8 cellular contexts compared by ENCODE assay signal in the genomic region with DNA sequence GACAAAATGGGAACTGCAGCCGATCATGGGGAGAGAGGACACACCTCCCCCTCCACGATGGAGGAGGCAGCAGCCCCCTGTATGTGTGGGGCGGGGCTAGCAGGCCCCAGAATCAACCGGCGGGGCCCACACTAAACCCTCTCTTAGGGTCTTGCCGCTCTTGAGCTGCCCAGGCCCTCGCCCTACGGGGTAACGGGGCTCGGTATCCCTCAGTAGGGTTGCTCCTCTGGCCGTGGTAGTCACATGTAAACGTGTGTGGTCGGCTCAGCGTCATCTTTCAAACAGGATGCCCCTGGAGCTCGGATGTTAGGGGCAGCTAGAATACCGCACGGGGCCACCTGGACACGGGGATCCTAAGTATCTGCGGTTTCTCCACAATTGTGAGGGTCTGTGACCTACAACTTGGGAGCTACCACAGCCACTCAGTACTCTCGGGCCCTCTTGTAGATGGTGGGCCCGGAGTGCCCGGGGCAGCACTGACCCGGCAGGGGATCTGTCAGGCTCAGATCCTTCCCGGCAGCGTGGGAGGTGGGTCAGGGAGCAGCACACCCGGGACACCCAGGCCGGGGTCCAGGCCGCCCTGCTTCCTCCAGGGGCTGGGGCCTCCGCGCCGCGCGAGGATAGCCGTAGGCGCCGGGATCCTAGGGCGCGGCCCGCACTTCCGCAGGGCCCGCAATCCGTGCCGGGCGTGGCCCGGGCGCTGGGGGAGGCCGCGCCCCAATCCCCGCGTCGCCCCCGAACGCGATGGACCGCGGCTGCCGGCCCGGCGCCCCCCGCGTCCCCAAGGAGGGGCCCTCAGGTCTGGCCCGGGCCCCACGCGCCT. TPM values are rescaled to one million over a fixed set of nuclear protein-coding genes. Genes with fewer than 3 reads are reported as not detected.
DNase-seq lines count a peak whose midpoint lies in the region; ATAC-seq and TF ChIP-seq lines count a peak whose summit lies in the region.

No MANE protein-coding gene starts in this region.

- H3K36me3 ChIP-seq in heart left ventricle (peaks cover 0 to 37% (median 21%) of the 10 kb centered on the region in 9 donors), rectal smooth muscle tissue (ENCODE audit: control insufficient read depth, insufficient read depth, low read length) (peaks cover 11% of the 10 kb centered on the region)

- TF ChIP-seq CTCF in NB4 (IDR thresholded peaks at IDR 0.05; ENCODE audit: low read depth, low read length): no peak
- TF ChIP-seq CTCF in heart left ventricle (IDR thresholded peaks at IDR 0.05): no peak
- TF ChIP-seq CTCF in GM13976 (IDR thresholded peaks at IDR 0.05; ENCODE audit: borderline replicate concordance, control extremely low read depth, extremely low read depth, insufficient read depth, missing control alignments): no peak

- H3K27me3 ChIP-seq in heart left ventricle (no peaks in the 10 kb centered on the region), rectal smooth muscle tissue (ENCODE audit: control insufficient read depth, insufficient read depth, low read length) (no peaks in the 10 kb centered on the region)

- in situ Hi-C loops in GM13976 (cut with MboI; ENCODE audit: low sequenced_read_pairs, unreplicated experiment): no loop called here

- DNase-seq in COR-L47 (lab: John Stamatoyannopoulos, UW) (peak; percentile 25), NB4 (ENCODE audit: low read depth) (peak; percentile 58), heart left ventricle (peak in 3 of 5 donors; percentile 45 to 64 (median 51)), GM13976 (ENCODE audit: low spot score) (no peak), OCI-M2 (lab: John Stamatoyannopoulos, UW; ENCODE audit: unreplicated experiment) (no peak)
- DNase-seq in activated naive CD4-positive, alpha-beta T cell treated with anti-CD3 and anti-CD28 coated beads, Interleukin-2, amount 50 U/mL, for 16 hours: peak; percentile 45

- H3K27ac ChIP-seq in heart left ventricle (peak overlapping the region; percentile 92 to 100 (median 98)), rectal smooth muscle tissue (ENCODE audit: low read depth, low read length) (peak overlapping the region; percentile 80)

- ATAC-seq in GM21619 (IDR thresholded peaks at IDR 0.05; ENCODE audit: unreplicated experiment) (peak; percentile 12), heart left ventricle (peak in 3 of 4 donors; percentile 2 to 13 (median 5))

- 2 to 3% (median 3%) methylated on average over 47 to 64 of the region's 64 CpGs for WGBS in heart left ventricle, 4 donors

- TF ChIP-seq POLR2A in NB4 (IDR thresholded peaks at IDR 0.05; ENCODE audit: extremely low read depth, insufficient read length) (no peak), heart left ventricle (IDR thresholded peaks at IDR 0.05) (no peak)

- H3K4me1 ChIP-seq in heart left ventricle (peaks cover 4 to 64% (median 55%) of the 10 kb centered on the region in 12 donors), rectal smooth muscle tissue (ENCODE audit: control insufficient read depth, insufficient read depth, low read length) (peaks cover 12% of the 10 kb centered on the region)

- H3K4me3 ChIP-seq in NB4 (ENCODE audit: low read depth, low read length): peak overlapping the region; percentile 88
- peak overlapping the region; percentile 53 to 100 (median 95) for H3K4me3 ChIP-seq in heart left ventricle
- peak overlapping the region; percentile 61 for H3K4me3 ChIP-seq in rectal smooth muscle tissue (ENCODE audit: low read length)

- H3K9ac ChIP-seq in rectal smooth muscle tissue (ENCODE audit: low read length): peak overlapping the region; percentile 17

- intact Hi-C loops in heart left ventricle (cut with DNase I): loop anchor here in 1 of 10 donors (5.0 kb wide), 1 partner anchor 57 kb away; a partner anchor contains a TSS

- no peaks in the 10 kb centered on the region for H3K9me3 ChIP-seq in heart left ventricle

RNA-seq across cellular contexts. Expression of a gene that starts 0.8 kb away (rescaled TPM):
- total RNA-seq in heart left ventricle: 100 to 1,000 TPM in 6 of 9 donors, 10 to 100 TPM in 3; 81.4 to 268 (median 152) TPM
- 100 to 1,000 TPM in 1 of 2 donors, 10 to 100 TPM in 1; 81.7 to 296 TPM for polyA plus RNA-seq in heart left ventricle

RNA-seq across cellular contexts. Expression of a gene that starts 10.0 kb away (rescaled TPM):
- 100 to 1,000 TPM; 280 to 763 (median 374) TPM for total RNA-seq in heart left ventricle
- 100 to 1,000 TPM; 246 to 584 TPM for polyA plus RNA-seq in heart left ventricle

RNA-seq across cellular contexts. Expression of a gene that starts 21.0 kb away (rescaled TPM):
- total RNA-seq in heart left ventricle: 10 to 100 TPM; 25.1 to 39.9 (median 32.4) TPM
- polyA plus RNA-seq in heart left ventricle: 10 to 100 TPM in 1 of 2 donors, 1 to 10 TPM in 1; 9.8 to 50.5 TPM

RNA-seq across cellular contexts. Expression of a gene that starts 21.2 kb away (rescaled TPM):
- 100 to 1,000 TPM; 118 to 255 (median 143) TPM for total RNA-seq in heart left ventricle
- 100 to 1,000 TPM; 283 to 329 TPM for polyA plus RNA-seq in heart left ventricle

RNA-seq across cellular contexts. Expression of a gene that starts 31.7 kb away (rescaled TPM):
- 1 to 10 TPM in 1 of 9 donors, under 1 TPM in 7, not detected in 1; 0.13 to 1.2 (median 0.50) TPM for total RNA-seq in heart left ventricle
- under 1 TPM; 0.29 to 0.61 TPM for polyA plus RNA-seq in heart left ventricle

Comparison
In these comparisons a context has a peak if more than half of its experiments do, and no peak if none do; other contexts are left out.
1. DNase-seq: peak in COR-L47 (single experiment), NB4 (single experiment), activated naive CD4-positive, alpha-beta T cell treated with anti-CD3 and anti-CD28 coated beads, Interleukin-2, amount 50 U/mL, for 16 hours (single experiment) and heart left ventricle (3 of 5); none in GM13976 (single experiment) and OCI-M2 (single experiment).
2. Peak in every context shown above with its lines, with median percentiles within 50 percentile points of each other: H3K4me3 ChIP-seq.